8 cellular contexts compared by ENCODE assay signal in genomic region chr9:78031826-78032598, GRCh38. TPM values are rescaled to one million over a fixed set of nuclear protein-coding genes. Genes with fewer than 3 reads are reported as not detected.
A peak's percentile ranks its signal among the peaks of the same experiment; 100 is the strongest.
DNase-seq lines count a peak whose midpoint lies in the region; ATAC-seq and TF ChIP-seq lines count a peak whose summit lies in the region.

No MANE protein-coding gene starts in this region.

- no peaks in the 10 kb centered on the region for H4K20me1 ChIP-seq in MM.1S (ENCODE audit: insufficient read depth, low read length)

- H2AFZ ChIP-seq in MM.1S (ENCODE audit: low read length), result peak overlapping the region; percentile 72

- peaks cover 3% of the 10 kb centered on the region for H3K27me3 Mint-ChIP-seq in nephron (ENCODE audit: low read depth)

- H3K27ac ChIP-seq in MM.1S (ENCODE audit: low read length) (no peak overlapping the region), SJCRH30 (peak overlapping the region; percentile 36; the same call in 1 of the 2 replicates)

- no peaks in the 10 kb centered on the region for H3K9me3 ChIP-seq in MM.1S (replicated peaks; ENCODE audit: insufficient read depth, low read length)
- H3K9me3 ChIP-seq in SJCRH30 (replicated peaks), result no peaks in the 10 kb centered on the region

- no peak for ATAC-seq in GM21737 (IDR thresholded peaks at IDR 0.05; ENCODE audit: unreplicated experiment)

- H3K4me3 ChIP-seq in MM.1S (ENCODE audit: low read length) (peak overlapping the region; percentile 70), SJCRH30 (peak overlapping the region; percentile 88), foreskin fibroblast (ENCODE audit: low read depth in 1 of 2, low read length in 2 of 2) (peak overlapping the region; percentile 75 to 91)

- H3K79me2 ChIP-seq in MM.1S (ENCODE audit: low read length), result peaks cover 8% of the 10 kb centered on the region

- H3K9ac ChIP-seq in MM.1S (ENCODE audit: low read length), result peak overlapping the region; percentile 32; the same call in 1 of the 2 replicates

- H3K36me3 ChIP-seq in MM.1S (replicated peaks; ENCODE audit: insufficient read depth, low read length), result no peaks in the 10 kb centered on the region
- H3K36me3 ChIP-seq in SJCRH30, result no peaks in the 10 kb centered on the region

- peak overlapping the region; percentile 69 for H3K4me2 ChIP-seq in MM.1S (ENCODE audit: low read depth, low read length)

- H3K9me3 Mint-ChIP-seq in nephron, result no peaks in the 10 kb centered on the region

- DNase-seq in DMS53 (lab: John Stamatoyannopoulos, UW), result peak; percentile 95
- DNase-seq in MM.1S, result peak; percentile 75
- DNase-seq in SJCRH30, result peak; percentile 92
- peak; percentile 74 for DNase-seq in activated naive CD4-positive, alpha-beta T cell treated with Interleukin-2 at 50 U/mL for 16 hours
- DNase-seq in foreskin fibroblast, result peak; percentile 95 to 98
- DNase-seq in stimulated activated naive CD4-positive, alpha-beta T cell (lab: John Stamatoyannopoulos, UW), result peak; percentile 56 to 74 (median 69)

- H3K4me1 Mint-ChIP-seq in nephron, result peaks cover 29% of the 10 kb centered on the region

- H3K36me3 Mint-ChIP-seq in nephron (ENCODE audit: low read depth), result no peaks in the 10 kb centered on the region

- TF ChIP-seq CTCF in MM.1S (IDR thresholded peaks at IDR 0.05; ENCODE audit: low read length) (no peak), foreskin fibroblast (IDR thresholded peaks at IDR 0.05; ENCODE audit: low read depth, low read length) (no peak), nephron (IDR thresholded peaks at IDR 0.05; ENCODE audit: unreplicated experiment in 3 of 3) (no peak)

- H3K4me3 Mint-ChIP-seq in nephron, result peak overlapping the region; percentile 91 to 94 (median 93)

- H3K9me2 ChIP-seq in MM.1S (replicated peaks; ENCODE audit: insufficient read depth, low read length), result no peaks in the 10 kb centered on the region

- H3K4me1 ChIP-seq in MM.1S (ENCODE audit: low read length), result peaks cover 5% of the 10 kb centered on the region; the same call in 1 of the 2 replicates
- no peaks in the 10 kb centered on the region for H3K4me1 ChIP-seq in SJCRH30

- H3K27me3 ChIP-seq in MM.1S (replicated peaks; ENCODE audit: insufficient read depth, low read length) (no peaks in the 10 kb centered on the region), SJCRH30 (no peaks in the 10 kb centered on the region)

- peaks cover 8% of the 10 kb centered on the region; the same call in 1 of the 2 replicates for H3F3A ChIP-seq in MM.1S (ENCODE audit: insufficient read depth, low read length)

- peak overlapping the region; percentile 97 to 99 (median 99) for H3K27ac Mint-ChIP-seq in nephron

RNA-seq across cellular contexts. Expression of gene GNAQ, which starts 0.4 kb away (rescaled TPM):
- total RNA-seq in SJCRH30 (2014; rRNA removed; shearing (Covaris generic)), result 25.6 and 28.8 TPM in 2 replicates
